ENCODE assay signal across 20 cellular contexts in the genomic region with DNA sequence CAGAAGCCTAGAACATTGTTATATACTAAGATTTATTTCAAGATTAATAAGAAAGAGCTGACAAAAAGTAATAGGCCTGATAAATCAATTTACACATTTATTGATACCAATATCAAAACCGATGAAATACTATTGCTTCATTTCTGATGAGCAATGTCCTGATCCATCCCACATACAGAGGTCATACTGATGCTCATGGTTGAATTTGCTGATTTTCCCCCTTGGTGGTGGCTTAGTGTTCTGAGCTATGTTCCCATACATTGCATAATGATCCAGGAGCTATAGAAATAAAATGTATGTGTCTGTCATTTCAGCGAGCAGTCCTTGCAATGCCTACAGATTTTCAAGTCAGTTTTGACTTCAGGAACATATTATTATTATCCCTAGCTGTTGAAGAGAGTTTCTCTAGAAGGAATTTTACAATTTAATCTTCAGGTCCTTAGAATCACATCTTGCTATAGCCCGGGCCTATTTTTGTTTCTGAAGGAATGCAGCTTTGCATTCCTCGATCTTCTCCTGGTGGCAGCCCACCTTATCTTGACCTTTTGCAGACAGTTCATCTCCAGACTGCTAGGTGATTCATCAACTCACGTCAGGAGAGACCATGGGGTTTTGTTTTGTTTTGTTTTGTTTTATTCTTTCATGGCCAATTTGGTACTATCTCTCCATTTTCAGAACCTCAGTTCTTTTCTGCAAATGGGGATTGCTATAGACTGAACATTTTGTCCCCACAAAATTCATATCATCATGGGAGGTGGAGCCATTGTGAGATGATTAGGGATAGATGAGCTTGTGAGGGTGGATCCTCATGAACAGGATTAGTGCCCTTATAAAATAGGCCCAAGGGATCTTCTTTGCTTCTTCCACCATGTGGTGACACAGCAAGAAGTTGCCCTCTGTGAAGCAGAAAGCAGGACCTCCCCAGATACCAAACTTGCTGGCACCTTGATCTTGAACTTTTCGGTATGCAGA.
DNase-seq lines count a peak whose midpoint lies in the region; ATAC-seq and TF ChIP-seq lines count a peak whose summit lies in the region.
"Had no signal": no experiment of that assay in that cellular context is flagged by ENCODE, and none has a peak within 500 bp of the region (broad histone marks: within the 10 kb centered on the region; RNA-seq: fewer than 3 reads in every experiment).

No MANE protein-coding gene starts in this region.

- H3K4me3 ChIP-seq in choroid plexus epithelial cell (ENCODE audit: low read depth, low read length) = no peak overlapping the region
- H3K4me3 ChIP-seq: ascending aorta, gastroesophageal sphincter, vagina had no signal

- BruUV-seq in Calu3 (replicated peaks; lab: Mats Ljungman, UMichigan) = no TSS peak

- CTCF ChIA-PET in Calu3 (lab: Charles Lee) = no interaction called here

- no peak overlapping the region for H3K4me3 Mint-ChIP-seq in Calu3 (ENCODE audit: low read depth, unreplicated experiment)
- H3K4me3 Mint-ChIP-seq in mesothelial cell of epicardium = no peak overlapping the region
- H3K4me3 Mint-ChIP-seq: activated B cell treated with CpG ODN at 0.5 μM for 24 hours; activated naive CD4-positive, alpha-beta T cell treated with anti-CD3 and anti-CD28 coated beads, Interleukin-2, amount 10 ng/mL, durations not matched to agents 7 days and 5 days; CD8-positive, alpha-beta T cell; neural crest cell had no signal

- no peak for ATAC-seq in GM21723 (IDR thresholded peaks at IDR 0.05; ENCODE audit: unreplicated experiment)
- ATAC-seq: CD8-positive, alpha-beta T cell; gastroesophageal sphincter; left colon had no signal

- H3K36me3 Mint-ChIP-seq in Calu3 (ENCODE audit: insufficient read depth, unreplicated experiment) (no peaks in the 10 kb centered on the region), mesothelial cell of epicardium (peaks cover 26% of the 10 kb centered on the region)
- H3K36me3 Mint-ChIP-seq: activated naive CD4-positive, alpha-beta T cell treated with anti-CD3 and anti-CD28 coated beads, Interleukin-2, amount 10 ng/mL, durations not matched to agents 7 days and 5 days; CD8-positive, alpha-beta T cell had no signal

- no peaks in the 10 kb centered on the region for H3K27me3 Mint-ChIP-seq in Calu3 (ENCODE audit: unreplicated experiment)
- no peaks in the 10 kb centered on the region for H3K27me3 Mint-ChIP-seq in mesothelial cell of epicardium (ENCODE audit: low read depth)
- H3K27me3 Mint-ChIP-seq: activated naive CD4-positive, alpha-beta T cell treated with anti-CD3 and anti-CD28 coated beads, Interleukin-2, amount 10 ng/mL, durations not matched to agents 7 days and 5 days had no signal

- H3K9me3 Mint-ChIP-seq in Calu3 (ENCODE audit: low read depth, unreplicated experiment) (peaks cover 14% of the 10 kb centered on the region), mesothelial cell of epicardium (peaks cover 33% of the 10 kb centered on the region)

- intact Hi-C loops in Calu3 (cut with micrococcal nuclease; ENCODE audit: unreplicated experiment) = loop anchor here (5.0 to 10.0 kb wide), 4 partner anchors 101 to 308 kb away; no protein-coding TSS in a partner anchor

- H3K4me1 Mint-ChIP-seq in Calu3 (ENCODE audit: low read depth, unreplicated experiment) (peaks cover 28% of the 10 kb centered on the region), mesothelial cell of epicardium (peaks cover 37% of the 10 kb centered on the region)
- H3K4me1 Mint-ChIP-seq: activated B cell treated with CpG ODN at 0.5 μM for 24 hours; activated naive CD4-positive, alpha-beta T cell treated with anti-CD3 and anti-CD28 coated beads, Interleukin-2, amount 10 ng/mL, durations not matched to agents 7 days and 5 days had no signal

- H3K27ac Mint-ChIP-seq in Calu3 (ENCODE audit: unreplicated experiment) = peak overlapping the region; percentile 65
- peak overlapping the region; percentile 92 for H3K27ac Mint-ChIP-seq in mesothelial cell of epicardium
- H3K27ac Mint-ChIP-seq: activated B cell treated with CpG ODN at 0.5 μM for 24 hours; activated naive CD4-positive, alpha-beta T cell treated with anti-CD3 and anti-CD28 coated beads, Interleukin-2, amount 10 ng/mL, durations not matched to agents 7 days and 5 days; CD8-positive, alpha-beta T cell had no signal

- no peak for DNase-seq in Calu3
- peak; percentile 68 for DNase-seq in NCI-H226
- peak; percentile 65 for DNase-seq in choroid plexus epithelial cell (ENCODE audit: low read depth)
- no peak for DNase-seq in mesothelial cell of epicardium (ENCODE audit: low spot score in 2 of 2, unreplicated experiment in 2 of 2)
- no peak for DNase-seq in GM19238 (ENCODE audit: insufficient read length, low spot score)
- no peak for DNase-seq in stimulated activated CD4-positive, alpha-beta T cell treated with anti-CD3 and anti-CD28 coated beads, Interleukin-1b, Interleukin-23, amount 100 ng/mL, for 48 hours
- no peak for DNase-seq in NAMALWA (ENCODE audit: low spot score)
- DNase-seq: activated B cell treated with CpG ODN at 0.5 μM for 24 hours; activated naive CD4-positive, alpha-beta T cell treated with anti-CD3 and anti-CD28 coated beads, Interleukin-2, amount 10 ng/mL, durations not matched to agents 7 days and 5 days; activated T-cell treated with anti-CD3 and anti-CD28 coated beads, Interleukin-2, amount 50 U/mL, for 48 hours; CD8-positive, alpha-beta T cell; DND-41; left colon; NCI-H1436; NCI-H2171 had no signal

- TF ChIP-seq CTCF in Calu3 (IDR thresholded peaks at IDR 0.05; ENCODE audit: unreplicated experiment) = no peak
- TF ChIP-seq CTCF in choroid plexus epithelial cell (conservative IDR thresholded peaks at IDR 0.05; ENCODE audit: low read depth, low read length) = no peak
- no peak for TF ChIP-seq CTCF in mesothelial cell of epicardium (IDR thresholded peaks at IDR 0.05; ENCODE audit: unreplicated experiment)

Comparison
In these comparisons a context has a peak if more than half of its experiments do, and no peak if none do; other contexts are left out.
1. DNase-seq: peak in NCI-H226 (single experiment) and choroid plexus epithelial cell (single experiment); none in Calu3 (single experiment), mesothelial cell of epicardium (0 of 2), GM19238 (single experiment), stimulated activated CD4-positive, alpha-beta T cell treated with anti-CD3 and anti-CD28 coated beads, Interleukin-1b, Interleukin-23, amount 100 ng/mL, for 48 hours (single experiment) and NAMALWA (single experiment).